ENCODE assay signal across 1 cellular context in genomic region chr19:23527797-23528196, GRCh38.
TF ChIP-seq lines count a peak whose summit lies in the region.

No MANE protein-coding gene starts in this region.

TF ChIP-seq in GM12878, 131 proteins besides CTCF, POLR2A, EP300 and RAD21 (continued from another document):
- TF ChIP-seq E4F1 (IDR thresholded peaks at IDR 0.05; ENCODE audit: borderline replicate concordance, partially characterized antibody) (no peak), USF1 (IDR thresholded peaks at IDR 0.05; ENCODE audit: borderline replicate concordance, extremely low read length, insufficient read depth, low read depth, low read length) (no peak), FOXM1 (IDR thresholded peaks at IDR 0.05; ENCODE audit: low read depth, low read length) (no peak), IKZF2 (IDR thresholded peaks at IDR 0.05) (peak; percentile 18 to 40; a peak in 1 of 4 replicates), POLR2AphosphoS2 (IDR thresholded peaks at IDR 0.05; ENCODE audit: low read depth, low read length) (no peak), REST (IDR thresholded peaks at IDR 0.05; ENCODE audit: low read depth, low read length) (no peak), STAT3 (IDR thresholded peaks at IDR 0.05; ENCODE audit: low read depth, low read length) (no peak), RUNX3 (IDR thresholded peaks at IDR 0.05; ENCODE audit: low read length) (no peak), POU2F2 (IDR thresholded peaks at IDR 0.05; ENCODE audit: borderline replicate concordance, low read depth, low read length) (0 out of 3 replicates have a peak, but pooled peaks have one; percentile 18), CBFB (IDR thresholded peaks at IDR 0.05; ENCODE audit: low read depth) (no peak), KDM1A (IDR thresholded peaks at IDR 0.05; ENCODE audit: borderline replicate concordance) (no peak), E2F8 (IDR thresholded peaks at IDR 0.05; ENCODE audit: low read depth, partially characterized antibody) (no peak), WRNIP1 (IDR thresholded peaks at IDR 0.05; ENCODE audit: borderline replicate concordance, low read depth, low read length) (no peak), HCFC1 (IDR thresholded peaks at IDR 0.05; ENCODE audit: low read length) (no peak), SMAD1 (IDR thresholded peaks at IDR 0.05; ENCODE audit: low read depth, partially characterized antibody) (no peak), NRF1 (conservative IDR thresholded peaks at IDR 0.05; ENCODE audit: low read depth, low read length) (no peak), HDAC2 (IDR thresholded peaks at IDR 0.05) (no peak), SMC3 (IDR thresholded peaks at IDR 0.05; ENCODE audit: borderline replicate concordance, low read length) (no peak), TCF12 (IDR thresholded peaks at IDR 0.05; ENCODE audit: low read depth, low read length) (0 out of 2 replicates have a peak, but pooled peaks have one; percentile 12), ZBTB40 (IDR thresholded peaks at IDR 0.05; ENCODE audit: borderline replicate concordance) (no peak), RELA (IDR thresholded peaks at IDR 0.05; ENCODE audit: borderline replicate concordance, partially characterized antibody) (peak; percentile 29), ATF7 (IDR thresholded peaks at IDR 0.05; ENCODE audit: low read depth) (0 out of 2 replicates have a peak, but pooled peaks have one; percentile 24), ZNF24 (IDR thresholded peaks at IDR 0.05) (peak; percentile 59; the same call in 1 of the 2 replicates), NFYA (IDR thresholded peaks at IDR 0.05; ENCODE audit: borderline replicate concordance, low read depth, low read length) (no peak), CBX5 (IDR thresholded peaks at IDR 0.05; ENCODE audit: low read depth) (peak; percentile 97; the same call in 1 of the 2 replicates), ASH2L (IDR thresholded peaks at IDR 0.05; ENCODE audit: borderline replicate concordance, low read depth) (no peak), IKZF1 (conservative IDR thresholded peaks at IDR 0.05) (no peak), GABPA (IDR thresholded peaks at IDR 0.05; ENCODE audit: low read depth) (no peak), ZZZ3 (IDR thresholded peaks at IDR 0.05; ENCODE audit: control insufficient read depth, insufficient read length, low read depth) (no peak), PAX8 (IDR thresholded peaks at IDR 0.05) (no peak), SUPT20H (IDR thresholded peaks at IDR 0.05; ENCODE audit: borderline replicate concordance, control insufficient read depth, low read depth, low read length) (no peak)
- TF ChIP-seq, protein P1, sequence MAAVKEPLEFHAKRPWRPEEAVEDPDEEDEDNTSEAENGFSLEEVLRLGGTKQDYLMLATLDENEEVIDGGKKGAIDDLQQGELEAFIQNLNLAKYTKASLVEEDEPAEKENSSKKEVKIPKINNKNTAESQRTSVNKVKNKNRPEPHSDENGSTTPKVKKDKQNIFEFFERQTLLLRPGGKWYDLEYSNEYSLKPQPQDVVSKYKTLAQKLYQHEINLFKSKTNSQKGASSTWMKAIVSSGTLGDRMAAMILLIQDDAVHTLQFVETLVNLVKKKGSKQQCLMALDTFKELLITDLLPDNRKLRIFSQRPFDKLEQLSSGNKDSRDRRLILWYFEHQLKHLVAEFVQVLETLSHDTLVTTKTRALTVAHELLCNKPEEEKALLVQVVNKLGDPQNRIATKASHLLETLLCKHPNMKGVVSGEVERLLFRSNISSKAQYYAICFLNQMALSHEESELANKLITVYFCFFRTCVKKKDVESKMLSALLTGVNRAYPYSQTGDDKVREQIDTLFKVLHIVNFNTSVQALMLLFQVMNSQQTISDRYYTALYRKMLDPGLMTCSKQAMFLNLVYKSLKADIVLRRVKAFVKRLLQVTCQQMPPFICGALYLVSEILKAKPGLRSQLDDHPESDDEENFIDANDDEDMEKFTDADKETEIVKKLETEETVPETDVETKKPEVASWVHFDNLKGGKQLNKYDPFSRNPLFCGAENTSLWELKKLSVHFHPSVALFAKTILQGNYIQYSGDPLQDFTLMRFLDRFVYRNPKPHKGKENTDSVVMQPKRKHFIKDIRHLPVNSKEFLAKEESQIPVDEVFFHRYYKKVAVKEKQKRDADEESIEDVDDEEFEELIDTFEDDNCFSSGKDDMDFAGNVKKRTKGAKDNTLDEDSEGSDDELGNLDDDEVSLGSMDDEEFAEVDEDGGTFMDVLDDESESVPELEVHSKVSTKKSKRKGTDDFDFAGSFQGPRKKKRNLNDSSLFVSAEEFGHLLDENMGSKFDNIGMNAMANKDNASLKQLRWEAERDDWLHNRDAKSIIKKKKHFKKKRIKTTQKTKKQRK (IDR thresholded peaks at IDR 0.05; ENCODE audit: low read depth, low read length): peak; percentile 69; the same call in 1 of the 2 replicates
- TF ChIP-seq, protein P2, sequence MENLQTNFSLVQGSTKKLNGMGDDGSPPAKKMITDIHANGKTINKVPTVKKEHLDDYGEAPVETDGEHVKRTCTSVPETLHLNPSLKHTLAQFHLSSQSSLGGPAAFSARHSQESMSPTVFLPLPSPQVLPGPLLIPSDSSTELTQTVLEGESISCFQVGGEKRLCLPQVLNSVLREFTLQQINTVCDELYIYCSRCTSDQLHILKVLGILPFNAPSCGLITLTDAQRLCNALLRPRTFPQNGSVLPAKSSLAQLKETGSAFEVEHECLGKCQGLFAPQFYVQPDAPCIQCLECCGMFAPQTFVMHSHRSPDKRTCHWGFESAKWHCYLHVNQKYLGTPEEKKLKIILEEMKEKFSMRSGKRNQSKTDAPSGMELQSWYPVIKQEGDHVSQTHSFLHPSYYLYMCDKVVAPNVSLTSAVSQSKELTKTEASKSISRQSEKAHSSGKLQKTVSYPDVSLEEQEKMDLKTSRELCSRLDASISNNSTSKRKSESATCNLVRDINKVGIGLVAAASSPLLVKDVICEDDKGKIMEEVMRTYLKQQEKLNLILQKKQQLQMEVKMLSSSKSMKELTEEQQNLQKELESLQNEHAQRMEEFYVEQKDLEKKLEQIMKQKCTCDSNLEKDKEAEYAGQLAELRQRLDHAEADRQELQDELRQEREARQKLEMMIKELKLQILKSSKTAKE (IDR thresholded peaks at IDR 0.05; ENCODE audit: low read depth, poor library complexity, severe bottlenecking): peak; percentile 49
- TF ChIP-seq, protein P3, sequence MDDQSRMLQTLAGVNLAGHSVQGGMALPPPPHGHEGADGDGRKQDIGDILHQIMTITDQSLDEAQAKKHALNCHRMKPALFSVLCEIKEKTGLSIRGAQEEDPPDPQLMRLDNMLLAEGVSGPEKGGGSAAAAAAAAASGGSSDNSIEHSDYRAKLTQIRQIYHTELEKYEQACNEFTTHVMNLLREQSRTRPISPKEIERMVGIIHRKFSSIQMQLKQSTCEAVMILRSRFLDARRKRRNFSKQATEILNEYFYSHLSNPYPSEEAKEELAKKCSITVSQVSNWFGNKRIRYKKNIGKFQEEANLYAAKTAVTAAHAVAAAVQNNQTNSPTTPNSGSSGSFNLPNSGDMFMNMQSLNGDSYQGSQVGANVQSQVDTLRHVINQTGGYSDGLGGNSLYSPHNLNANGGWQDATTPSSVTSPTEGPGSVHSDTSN (IDR thresholded peaks at IDR 0.05; ENCODE audit: insufficient replicate concordance, low read depth, low read length): no peak
- TF ChIP-seq, protein P4, sequence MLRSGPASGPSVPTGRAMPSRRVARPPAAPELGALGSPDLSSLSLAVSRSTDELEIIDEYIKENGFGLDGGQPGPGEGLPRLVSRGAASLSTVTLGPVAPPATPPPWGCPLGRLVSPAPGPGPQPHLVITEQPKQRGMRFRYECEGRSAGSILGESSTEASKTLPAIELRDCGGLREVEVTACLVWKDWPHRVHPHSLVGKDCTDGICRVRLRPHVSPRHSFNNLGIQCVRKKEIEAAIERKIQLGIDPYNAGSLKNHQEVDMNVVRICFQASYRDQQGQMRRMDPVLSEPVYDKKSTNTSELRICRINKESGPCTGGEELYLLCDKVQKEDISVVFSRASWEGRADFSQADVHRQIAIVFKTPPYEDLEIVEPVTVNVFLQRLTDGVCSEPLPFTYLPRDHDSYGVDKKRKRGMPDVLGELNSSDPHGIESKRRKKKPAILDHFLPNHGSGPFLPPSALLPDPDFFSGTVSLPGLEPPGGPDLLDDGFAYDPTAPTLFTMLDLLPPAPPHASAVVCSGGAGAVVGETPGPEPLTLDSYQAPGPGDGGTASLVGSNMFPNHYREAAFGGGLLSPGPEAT (IDR thresholded peaks at IDR 0.05; ENCODE audit: low read depth): peak; percentile 68; the same call in 1 of the 2 replicates
